16 cellular contexts compared by ENCODE assay signal in the genomic region with DNA sequence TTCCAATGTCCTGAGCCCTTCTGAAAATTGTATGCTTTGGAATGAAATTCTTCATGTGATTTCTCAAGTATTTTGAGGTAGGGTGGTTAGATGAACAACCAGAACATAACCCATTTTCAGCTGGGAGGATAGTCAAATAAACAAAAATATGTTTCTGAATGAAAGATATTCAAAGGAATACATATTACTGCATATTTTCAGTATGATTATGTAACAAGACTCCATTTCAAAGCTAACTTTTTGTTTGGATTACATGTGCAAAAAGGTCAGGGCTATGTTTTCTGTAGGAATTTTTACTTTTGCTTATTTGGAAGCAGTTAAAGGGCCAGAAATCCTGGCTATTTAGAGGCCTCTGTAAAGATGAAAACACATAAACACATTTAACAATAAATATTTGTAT. TPM values are rescaled to one million over a fixed set of nuclear protein-coding genes. Genes with fewer than 3 reads are reported as not detected.
DNase-seq lines count a peak whose midpoint lies in the region; ATAC-seq, FAIRE-seq and TF ChIP-seq lines count a peak whose summit lies in the region.
"Had no signal": no experiment of that assay in that cellular context is flagged by ENCODE, and none has a peak within 500 bp of the region (broad histone marks: within the 10 kb centered on the region; RNA-seq: fewer than 3 reads in every experiment).

No MANE protein-coding gene starts in this region.

- no peaks in the 10 kb centered on the region for H3K9me2 ChIP-seq in GM23248 (ENCODE audit: insufficient read depth)

- H3K79me2 ChIP-seq in DND-41 (ENCODE audit: insufficient read depth, low read length) (peaks cover 100% of the 10 kb centered on the region), GM23248 (ENCODE audit: insufficient read depth) (peaks cover 99% of the 10 kb centered on the region)

- H3K36me3 ChIP-seq in DND-41 (ENCODE audit: insufficient read depth, low read length) (peaks cover 86% of the 10 kb centered on the region), GM23248 (ENCODE audit: low read depth) (peaks cover 3% of the 10 kb centered on the region; the same call in 1 of the 2 replicates)

- no peak overlapping the region for H3K4me2 ChIP-seq in DND-41 (ENCODE audit: insufficient read depth, low read length)
- H3K4me2 ChIP-seq in GM23248 (ENCODE audit: unreplicated experiment), result peak overlapping the region; percentile 70

- no peaks in the 10 kb centered on the region for H3K27me3 Mint-ChIP-seq in activated T-helper 2 cell treated with anti-CD3 and anti-CD28 coated beads, Interferon-gamma antibody, Interleukin-2, Interleukin-4, amounts not matched to agents 10 μg/mL and 5 μg/mL and 100 μg/mL, durations not matched to agents 14 hours and 24 hours and 36 hours (ENCODE audit: low read depth)

- H3K4me3 Mint-ChIP-seq in activated T-helper 2 cell treated with anti-CD3 and anti-CD28 coated beads, Interferon-gamma antibody, Interleukin-2, Interleukin-4, amounts not matched to agents 10 μg/mL and 5 μg/mL and 100 μg/mL, durations not matched to agents 14 hours and 24 hours and 36 hours (ENCODE audit: low read depth), result no peak overlapping the region

- H3K27me3 ChIP-seq in DND-41 (ENCODE audit: insufficient read depth, low read length, poor library complexity) (no peaks in the 10 kb centered on the region), GM23248 (replicated peaks; ENCODE audit: insufficient read depth) (no peaks in the 10 kb centered on the region)
- H3K27me3 ChIP-seq: BLaER1 treated with 17β-estradiol and CSF1 and Interleukin-3, amounts not matched to agents 10 nM and 100 nM had no signal

- H2AFZ ChIP-seq in DND-41 (ENCODE audit: low read depth, low read length), result no peak overlapping the region
- no peak overlapping the region for H2AFZ ChIP-seq in GM23248
- H2AFZ ChIP-seq: PC-9 had no signal

- peak overlapping the region; percentile 70 for H3K27ac Mint-ChIP-seq in activated T-helper 2 cell treated with anti-CD3 and anti-CD28 coated beads, Interferon-gamma antibody, Interleukin-2, Interleukin-4, amounts not matched to agents 10 μg/mL and 5 μg/mL and 100 μg/mL, durations not matched to agents 14 hours and 24 hours and 36 hours

- H3K4me1 ChIP-seq in DND-41 (ENCODE audit: insufficient read depth, low read length), result peaks cover 77% of the 10 kb centered on the region
- peaks cover 40% of the 10 kb centered on the region for H3K4me1 ChIP-seq in GM23248 (ENCODE audit: insufficient read depth)

- no peak for DNase-seq in DND-41
- no peak for DNase-seq in GM23248
- no peak for DNase-seq in activated T-helper 2 cell treated with anti-CD3 and anti-CD28 coated beads, Interferon-gamma antibody, Interleukin-2, Interleukin-4, amounts not matched to agents 10 μg/mL and 5 μg/mL and 100 μg/mL, durations not matched to agents 14 hours and 24 hours and 36 hours (ENCODE audit: low spot score)
- no peak for DNase-seq in kidney glomerular epithelial cell (lab: John Stamatoyannopoulos, UW)
- no peak for DNase-seq in DMS153 treated with DMSO at 0.1 percent for 48 hours (lab: John Stamatoyannopoulos, UW; ENCODE audit: unreplicated experiment)
- DNase-seq: activated CD4-positive, alpha-beta T cell treated with anti-CD3 and anti-CD28 coated beads, Interleukin-2, amount 50 U/mL, for 48 hours; activated gamma-delta T cell; cortex of kidney; DMS 273 treated with DMSO at 0.1 percent for 48 hours; NCI-H2081 treated with DMSO at 0.1 percent for 48 hours; nucleus accumbens; PC-9; stimulated activated CD4-positive, alpha-beta T cell treated with anti-CD3 and anti-CD28 coated beads, Interleukin-4, amount 100 ng/mL, for 4 hours had no signal

- peaks cover 71% of the 10 kb centered on the region for H3K36me3 Mint-ChIP-seq in activated T-helper 2 cell treated with anti-CD3 and anti-CD28 coated beads, Interferon-gamma antibody, Interleukin-2, Interleukin-4, amounts not matched to agents 10 μg/mL and 5 μg/mL and 100 μg/mL, durations not matched to agents 14 hours and 24 hours and 36 hours (ENCODE audit: low read depth)

- ATAC-seq in DND-41 (ENCODE audit: insufficient read depth, low read depth), result no peak
- no peak for ATAC-seq in HG02973 (IDR thresholded peaks at IDR 0.05; ENCODE audit: unreplicated experiment)

- H3K4me1 Mint-ChIP-seq in activated T-helper 2 cell treated with anti-CD3 and anti-CD28 coated beads, Interferon-gamma antibody, Interleukin-2, Interleukin-4, amounts not matched to agents 10 μg/mL and 5 μg/mL and 100 μg/mL, durations not matched to agents 14 hours and 24 hours and 36 hours (ENCODE audit: low read depth), result peaks cover 67% of the 10 kb centered on the region

- H3K9me3 ChIP-seq in DND-41 (ENCODE audit: insufficient read depth, low read length, severe bottlenecking) (no peaks in the 10 kb centered on the region), GM23248 (ENCODE audit: low read depth) (no peaks in the 10 kb centered on the region)

- FAIRE-seq in islet of Langerhans (lab: Jason Lieb, UNC), result peak; percentile 69

- in situ Hi-C loops in GM23248 (cut with MboI), result no loop called here

- peak overlapping the region; percentile 47; the same call in 1 of the 2 replicates for H3K27ac ChIP-seq in DND-41 (ENCODE audit: low read length)
- H3K27ac ChIP-seq in GM23248, result peak overlapping the region; percentile 76

- no peak for TF ChIP-seq CTCF in DND-41 (IDR thresholded peaks at IDR 0.05; ENCODE audit: borderline replicate concordance, extremely low read depth, low read length, poor library complexity, severe bottlenecking)

- H4K20me1 ChIP-seq in DND-41 (ENCODE audit: insufficient read depth, low read length) (peaks cover 59% of the 10 kb centered on the region), GM23248 (ENCODE audit: insufficient read depth) (no peaks in the 10 kb centered on the region)
- H4K20me1 ChIP-seq: BLaER1 treated with 17β-estradiol and CSF1 and Interleukin-3, amounts not matched to agents 10 nM and 100 nM had no signal

- peaks cover 49% of the 10 kb centered on the region for H3F3A ChIP-seq in GM23248 (ENCODE audit: insufficient read depth)

- H3K9ac ChIP-seq in DND-41 (ENCODE audit: low read depth, low read length) (no peak overlapping the region), GM23248 (no peak overlapping the region)

- H3K4me3 ChIP-seq in DND-41 (ENCODE audit: low read depth in 1 of 2, low read length in 2 of 2), result no peak overlapping the region
- no peak overlapping the region for H3K4me3 ChIP-seq in GM23248
- H3K4me3 ChIP-seq: BLaER1 treated with 17β-estradiol and CSF1 and Interleukin-3, amounts not matched to agents 10 nM and 100 nM had no signal

- intact Hi-C loops in activated T-helper 2 cell treated with anti-CD3 and anti-CD28 coated beads, Interferon-gamma antibody, Interleukin-2, Interleukin-4, amounts not matched to agents 10 μg/mL and 5 μg/mL and 100 μg/mL, durations not matched to agents 14 hours and 24 hours and 36 hours (cut with micrococcal nuclease), result loop anchor here (1.0 to 2.0 kb wide), 6 partner anchors 10 to 100 kb away; no protein-coding TSS in a partner anchor

- H3K9me3 Mint-ChIP-seq in activated T-helper 2 cell treated with anti-CD3 and anti-CD28 coated beads, Interferon-gamma antibody, Interleukin-2, Interleukin-4, amounts not matched to agents 10 μg/mL and 5 μg/mL and 100 μg/mL, durations not matched to agents 14 hours and 24 hours and 36 hours, result no peaks in the 10 kb centered on the region

RNA-seq across cellular contexts. Expression of gene CDK6, which starts 27.7 kb away (rescaled TPM):
- 61.5 and 77.0 TPM in 2 replicates for total RNA-seq in GM23248 (2014; rRNA removed; shearing (Covaris generic))
- 16.1 and 17.8 TPM in 2 replicates for polyA plus RNA-seq in GM23248 (2016; fragmentation: Nextera tagmentation; extraction: Ambion mirVana)
- 254 and 265 TPM in 2 replicates for total RNA-seq in activated T-helper 2 cell treated with anti-CD3 and anti-CD28 coated beads, Interferon-gamma antibody, Interleukin-2, Interleukin-4, amounts not matched to agents 10 μg/mL and 5 μg/mL and 100 μg/mL, durations not matched to agents 14 hours and 24 hours and 36 hours
